ENCODE assay signal across 11 cellular contexts in genomic region chr6:30735668-30736314, GRCh38. TPM values are rescaled to one million over a fixed set of nuclear protein-coding genes. Genes with fewer than 3 reads are reported as not detected.
DNase-seq lines count a peak whose midpoint lies in the region; ATAC-seq and TF ChIP-seq lines count a peak whose summit lies in the region.
"Had no signal": no experiment of that assay in that cellular context is flagged by ENCODE, and none has a peak within 500 bp of the region (broad histone marks: within the 10 kb centered on the region; RNA-seq: fewer than 3 reads in every experiment).

No MANE protein-coding gene starts in this region.

- H2AFZ ChIP-seq in OCI-LY7 (ENCODE audit: low read length), result no peak overlapping the region

- H3K9me3 ChIP-seq in OCI-LY7 (ENCODE audit: low read length) (no peaks in the 10 kb centered on the region), aorta (ENCODE audit: control insufficient read depth, low read length) (no peaks in the 10 kb centered on the region)

- peak overlapping the region; percentile 19 for H3K27ac Mint-ChIP-seq in mesothelial cell of epicardium

- no peaks in the 10 kb centered on the region for H3K79me2 ChIP-seq in OCI-LY7 (ENCODE audit: insufficient read depth, low read depth, low read length)

- H3K9me2 ChIP-seq in OCI-LY7 (ENCODE audit: insufficient read depth, low read length), result no peaks in the 10 kb centered on the region

- CTCF ChIA-PET in OCI-LY7 (lab: Charles Lee; ENCODE audit: unreplicated experiment), result no interaction called here

- 86 to 88% methylated on average over 8 of the region's 8 CpGs for WGBS in aorta, 2 donors

- DNase-seq in GM06990 (ENCODE audit: extremely low read depth, insufficient read length) (peak; percentile 65), OCI-LY7 (ENCODE audit: low spot score) (peak; percentile 21), mesothelial cell of epicardium (ENCODE audit: low spot score in 2 of 2, unreplicated experiment in 2 of 2) (no peak), occipital lobe (lab: John Stamatoyannopoulos, UW) (no peak), left colon (no peak), aorta (no peak)
- DNase-seq: Calu3, NCI-H1417 treated with DMSO at 0.1 percent for 48 hours, NCI-H748 treated with DMSO at 0.1 percent for 48 hours had no signal

- H3K27ac ChIP-seq in OCI-LY7 (ENCODE audit: low read depth, low read length, poor library complexity, severe bottlenecking) (no peak overlapping the region), aorta (ENCODE audit: low read depth in 1 of 2, low read length in 2 of 2) (no peak overlapping the region)

- H3K4me3 ChIP-seq in GM06990 (replicated peaks; ENCODE audit: low read depth, low read length), result no peak overlapping the region
- H3K4me3 ChIP-seq in OCI-LY7 (ENCODE audit: low read depth, low read length, poor library complexity, severe bottlenecking), result no peak overlapping the region
- no peak overlapping the region for H3K4me3 ChIP-seq in aorta (ENCODE audit: low read length in 2 of 2)

- BruUV-seq in OCI-LY7 (replicated peaks; lab: Mats Ljungman, UMichigan), result no TSS peak

- no peak overlapping the region for H3K4me2 ChIP-seq in OCI-LY7 (ENCODE audit: low read length)

- TF ChIP-seq CTCF in GM06990 (IDR thresholded peaks at IDR 0.05; ENCODE audit: insufficient read depth, low read length, poor library complexity, severe bottlenecking) (no peak), OCI-LY7 (conservative IDR thresholded peaks at IDR 0.05; ENCODE audit: low read length) (no peak), mesothelial cell of epicardium (IDR thresholded peaks at IDR 0.05; ENCODE audit: unreplicated experiment) (no peak)

- peaks cover 46% of the 10 kb centered on the region for H3K36me3 Mint-ChIP-seq in mesothelial cell of epicardium

- no peaks in the 10 kb centered on the region for H3K27me3 Mint-ChIP-seq in mesothelial cell of epicardium (ENCODE audit: low read depth)

- H3K4me1 Mint-ChIP-seq in mesothelial cell of epicardium, result peaks cover 19% of the 10 kb centered on the region

- no peaks in the 10 kb centered on the region for H3K9me3 Mint-ChIP-seq in mesothelial cell of epicardium

- POLR2A ChIA-PET in OCI-LY7 (lab: Charles Lee), result interaction anchor here (0.8 kb wide), 1 partner anchor 421 kb away, joined by 5 read pairs; no protein-coding TSS in a partner anchor

- no peak overlapping the region for H3K4me3 Mint-ChIP-seq in mesothelial cell of epicardium

- H3K4me1 ChIP-seq in OCI-LY7 (ENCODE audit: insufficient read depth, low read length, poor library complexity, severe bottlenecking) (peaks cover 18% of the 10 kb centered on the region), aorta (ENCODE audit: control insufficient read depth in 1 of 2, insufficient read depth in 2 of 2, low read length in 2 of 2) (no peaks in the 10 kb centered on the region)

- peaks cover 14% of the 10 kb centered on the region for H3K36me3 ChIP-seq in GM06990 (ENCODE audit: control insufficient read depth, insufficient read depth, low read length)
- peaks cover 65% of the 10 kb centered on the region for H3K36me3 ChIP-seq in OCI-LY7 (ENCODE audit: insufficient read depth, low read length)
- H3K36me3 ChIP-seq in aorta (ENCODE audit: control insufficient read depth in 1 of 2, insufficient read depth in 2 of 2, low read length in 1 of 2), result peaks cover 4 to 7% of the 10 kb centered on the region in 2 donors

- ATAC-seq in GM21390 (IDR thresholded peaks at IDR 0.05; ENCODE audit: unreplicated experiment) (peak; percentile 52), left colon (no peak), GM19023 (IDR thresholded peaks at IDR 0.05; ENCODE audit: unreplicated experiment) (no peak), aorta (ENCODE audit: low FRiP score) (no peak)

- intact Hi-C loops in OCI-LY7 (cut with micrococcal nuclease; ENCODE audit: unreplicated experiment), result no loop called here
- intact Hi-C loops in left colon (cut with DNase I, micrococcal nuclease), result no loop called here
- intact Hi-C loops in aorta (cut with DNase I), result no loop called here

- H4K20me1 ChIP-seq in OCI-LY7 (ENCODE audit: insufficient read depth, low read length), result no peaks in the 10 kb centered on the region

- H3K27me3 ChIP-seq in GM06990 (replicated peaks; ENCODE audit: control insufficient read depth, insufficient read depth, low read length) (no peaks in the 10 kb centered on the region), aorta (ENCODE audit: control insufficient read depth in 1 of 2, insufficient read depth in 2 of 2, low read length in 1 of 2) (no peaks in the 10 kb centered on the region)

RNA-seq across cellular contexts. Expression of gene FLOT1, which starts 6.7 kb away (rescaled TPM):
- 66.7 and 70.7 TPM in 2 replicates for total RNA-seq in OCI-LY7 (2014; rRNA removed; shearing (Covaris generic))
- total RNA-seq in OCI-LY7 (2022), result 108 and 117 TPM in 2 replicates
- 96.5 to 101 TPM (median 99.8 TPM) in 3 replicates for total RNA-seq in mesothelial cell of epicardium
- total RNA-seq in occipital lobe, result 43.4 TPM
- total RNA-seq in left colon, result 100 to 1,000 TPM; 130 to 137 TPM
- total RNA-seq in aorta, result 100 to 1,000 TPM; 172 to 222 TPM
- 100 to 1,000 TPM; 153 to 213 TPM for polyA plus RNA-seq in aorta

RNA-seq across cellular contexts. Expression of gene IER3, which starts 8.6 kb away (rescaled TPM):
- total RNA-seq in OCI-LY7 (2014; rRNA removed; shearing (Covaris generic)), result 0.51 and 2.8 TPM in 2 replicates
- total RNA-seq in OCI-LY7 (2022) (1.3 and 1.6 TPM in 2 replicates), mesothelial cell of epicardium (131 to 136 TPM (median 134 TPM) in 3 replicates), occipital lobe (3.0 TPM), left colon (100 to 1,000 TPM in 1 of 2 donors, 10 to 100 TPM in 1; 70.9 to 169 TPM), aorta (10 to 100 TPM; 62.0 to 72.9 TPM)
- 10 to 100 TPM; 17.8 to 88.8 TPM for polyA plus RNA-seq in aorta

RNA-seq across cellular contexts. Expression of gene TUBB, which starts 15.6 kb away (rescaled TPM):
- 1,287 and 1,346 TPM in 2 replicates for total RNA-seq in OCI-LY7 (2014; rRNA removed; shearing (Covaris generic))
- total RNA-seq in OCI-LY7 (2022) (1,244 and 1,350 TPM in 2 replicates), mesothelial cell of epicardium (1,084 to 1,110 TPM (median 1,094 TPM) in 3 replicates), occipital lobe (1,190 TPM), left colon (100 to 1,000 TPM; 149 to 195 TPM), aorta (100 to 1,000 TPM; 264 to 324 TPM)
- polyA plus RNA-seq in aorta, result 100 to 1,000 TPM in 1 of 2 donors, 10 to 100 TPM in 1; 99.5 to 189 TPM

RNA-seq across cellular contexts. Expression of gene MDC1, which starts 18.7 kb away (rescaled TPM):
- 35.0 and 41.6 TPM in 2 replicates for total RNA-seq in OCI-LY7 (2014; rRNA removed; shearing (Covaris generic))
- total RNA-seq in OCI-LY7 (2022) (107 and 133 TPM in 2 replicates), mesothelial cell of epicardium (49.7 to 51.9 TPM (median 49.8 TPM) in 3 replicates), occipital lobe (12.5 TPM), left colon (10 to 100 TPM; 11.1 to 16.3 TPM), aorta (10 to 100 TPM; 31.4 to 33.3 TPM)
- 10 to 100 TPM in 1 of 2 donors, 1 to 10 TPM in 1; 7.4 to 34.5 TPM for polyA plus RNA-seq in aorta

RNA-seq across cellular contexts. Expression of gene NRM, which starts 45.0 kb away (rescaled TPM):
- 13.6 and 18.6 TPM in 2 replicates for total RNA-seq in OCI-LY7 (2014; rRNA removed; shearing (Covaris generic))
- total RNA-seq in OCI-LY7 (2022), result 36.7 and 44.0 TPM in 2 replicates
- 34.6 to 40.2 TPM (median 36.1 TPM) in 3 replicates for total RNA-seq in mesothelial cell of epicardium
- 1.2 TPM for total RNA-seq in occipital lobe
- total RNA-seq in left colon, result 1 to 10 TPM; 4.6 to 5.4 TPM
- 10 to 100 TPM; 13.0 to 15.0 TPM for total RNA-seq in aorta
- polyA plus RNA-seq in aorta, result 10 to 100 TPM in 1 of 2 donors, 1 to 10 TPM in 1; 5.6 to 19.6 TPM

Comparison
In these comparisons a context has a peak if more than half of its experiments do, and no peak if none do; other contexts are left out.
1. DNase-seq: peak in GM06990 (single experiment) and OCI-LY7 (single experiment); none in mesothelial cell of epicardium (0 of 2), occipital lobe (single experiment), left colon (0 of 2) and aorta (0 of 2).
2. RNA of gene IER3, which starts 8.6 kb away (total RNA-seq): 70.9 to 169 TPM in left colon, 131 to 136 TPM in mesothelial cell of epicardium and 62.0 to 72.9 TPM in aorta; 3.0 TPM in occipital lobe (single experiment) and 0.51 to 2.8 TPM in OCI-LY7; every median in the first group is over 10 times any median in the second.